Comparison of ENCODE assay signal across 11 cellular contexts in genomic region chr14:89252887-89253532, GRCh38.
DNase-seq lines count a peak whose midpoint lies in the region; ATAC-seq and TF ChIP-seq lines count a peak whose summit lies in the region.
"Had no signal": no experiment of that assay in that cellular context is flagged by ENCODE, and none has a peak within 500 bp of the region (broad histone marks: within the 10 kb centered on the region; RNA-seq: fewer than 3 reads in every experiment).

No MANE protein-coding gene starts in this region.

- H3K9me3 ChIP-seq in Loucy (ENCODE audit: insufficient read depth, low read depth, low read length) (no peaks in the 10 kb centered on the region), Karpas-422 (ENCODE audit: low read length) (no peaks in the 10 kb centered on the region)

- H3K4me1 ChIP-seq in Loucy (ENCODE audit: insufficient read depth, low read length, poor library complexity, severe bottlenecking) = no peaks in the 10 kb centered on the region
- no peaks in the 10 kb centered on the region for H3K4me1 ChIP-seq in Karpas-422 (ENCODE audit: low read length)

- H3K9ac ChIP-seq in Loucy (ENCODE audit: low read depth, low read length, poor library complexity, severe bottlenecking) = no peak overlapping the region
- H3K9ac ChIP-seq in Karpas-422 (ENCODE audit: low read length) = no peak overlapping the region

- no peak for ATAC-seq in activated CD4-positive, CD25-positive, alpha-beta regulatory T cell treated with anti-CD3 and anti-CD28 coated beads, Interleukin-2, amount 50 U/mL, for 24 hours
- no peak for ATAC-seq in GM21360 (IDR thresholded peaks at IDR 0.05; ENCODE audit: unreplicated experiment)
- ATAC-seq: activated naive CD4-positive, alpha-beta T cell treated with anti-CD3 and anti-CD28 coated beads, Interleukin-2, amount 50 U/mL, for 72 hours had no signal

- peak; percentile 33 for DNase-seq in CD1c-positive myeloid dendritic cell (ENCODE audit: extremely low spot score)
- peak; percentile 68 for DNase-seq in cerebellar cortex (ENCODE audit: low spot score)
- peak; percentile 49 for DNase-seq in medulla oblongata (ENCODE audit: extremely low spot score)
- no peak for DNase-seq in activated effector memory CD4-positive, alpha-beta T cell treated with Interleukin-2 at 50 U/mL for 16 hours
- DNase-seq in Karpas-422 = no peak
- DNase-seq: activated CD4-positive, alpha-beta memory T cell treated with anti-CD3 and anti-CD28 coated beads, Interleukin-2, amount 10 ng/mL, durations not matched to agents 7 days and 5 days; NCI-H524 treated with DMSO at 0.1 percent for 48 hours had no signal

- peaks cover 15% of the 10 kb centered on the region for H4K20me1 ChIP-seq in Loucy (ENCODE audit: insufficient read depth, low read length, poor library complexity, severe bottlenecking)
- peaks cover 4% of the 10 kb centered on the region; the same call in 1 of the 2 replicates for H4K20me1 ChIP-seq in Karpas-422 (ENCODE audit: insufficient read depth, low read depth, low read length)

- H3K4me3 ChIP-seq in Loucy (ENCODE audit: low read length, poor library complexity, severe bottlenecking) (no peak overlapping the region), Karpas-422 (ENCODE audit: low read length) (no peak overlapping the region)

- H3K9me2 ChIP-seq in Loucy (replicated peaks; ENCODE audit: low read depth, low read length) (no peaks in the 10 kb centered on the region), Karpas-422 (replicated peaks; ENCODE audit: insufficient read depth, low read length) (no peaks in the 10 kb centered on the region)

- H3K27ac ChIP-seq in Karpas-422 (ENCODE audit: low read length) = no peak overlapping the region

- 0 out of 2 replicates have a peak, but pooled peaks have one; percentile 16 for TF ChIP-seq CTCF in Loucy (conservative IDR thresholded peaks at IDR 0.05; ENCODE audit: low read length)

- no peaks in the 10 kb centered on the region for H3F3A ChIP-seq in Loucy (ENCODE audit: low read depth)

- peaks cover 29% of the 10 kb centered on the region; the same call in 1 of the 2 replicates for H3K36me3 ChIP-seq in Loucy (ENCODE audit: insufficient read depth, low read length)
- no peaks in the 10 kb centered on the region for H3K36me3 ChIP-seq in Karpas-422 (ENCODE audit: insufficient read depth, low read length)

- peaks cover 67% of the 10 kb centered on the region for H3K79me2 ChIP-seq in Loucy (ENCODE audit: insufficient read depth, low read length)
- no peaks in the 10 kb centered on the region for H3K79me2 ChIP-seq in Karpas-422 (ENCODE audit: low read length)

- H2AFZ ChIP-seq in Loucy (ENCODE audit: low read length) (no peak overlapping the region), Karpas-422 (ENCODE audit: low read length) (no peak overlapping the region)

- H3K27me3 ChIP-seq in Loucy (ENCODE audit: insufficient read depth, low read length, poor library complexity, severe bottlenecking) (no peaks in the 10 kb centered on the region), Karpas-422 (ENCODE audit: low read length) (no peaks in the 10 kb centered on the region)

- no peak overlapping the region for H3K4me2 ChIP-seq in Loucy (ENCODE audit: low read depth, low read length, poor library complexity, severe bottlenecking)
- H3K4me2 ChIP-seq in Karpas-422 (ENCODE audit: low read depth, low read length, poor library complexity, severe bottlenecking) = no peak overlapping the region

Comparison
In these comparisons a context has a peak if more than half of its experiments do, and no peak if none do; other contexts are left out.
1. DNase-seq: peak in CD1c-positive myeloid dendritic cell (single experiment), cerebellar cortex (single experiment) and medulla oblongata (single experiment); none in activated effector memory CD4-positive, alpha-beta T cell treated with Interleukin-2 at 50 U/mL for 16 hours (single experiment) and Karpas-422 (single experiment).